15 cellular contexts compared by ENCODE assay signal in the genomic region with DNA sequence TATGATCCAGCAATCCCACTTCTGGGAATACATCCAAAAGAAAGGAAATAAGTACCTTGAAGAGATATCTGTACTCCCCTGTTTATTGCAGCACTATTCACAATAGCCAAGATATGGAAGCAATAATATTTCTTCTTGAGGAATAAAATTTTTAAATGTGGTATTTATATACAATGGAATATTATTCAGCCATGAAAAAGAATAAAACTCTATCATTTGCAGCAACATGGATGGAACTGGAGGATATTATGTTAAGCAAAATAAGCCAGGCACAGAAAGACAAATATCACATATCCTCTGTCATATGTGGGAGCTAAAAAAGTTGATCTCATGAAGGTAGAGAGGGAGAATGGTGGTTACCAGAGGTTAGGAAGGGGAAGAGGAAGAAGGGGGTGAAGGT.
"Had no signal": no experiment of that assay in that cellular context is flagged by ENCODE, and none has a peak within 500 bp of the region (broad histone marks: within the 10 kb centered on the region; RNA-seq: fewer than 3 reads in every experiment).

No MANE protein-coding gene starts in this region.

- DNase-seq: activated CD4-positive, alpha-beta T cell treated with anti-CD3 and anti-CD28 coated beads, Interleukin-2, amount 50 U/mL, for 1 hour; activated CD4-positive, CD25-positive, alpha-beta regulatory T cell; activated CD8-positive, alpha-beta memory T cell treated with anti-CD3 and anti-CD28 coated beads, Interleukin-2, amount 50 U/mL, for 4 hours; activated gamma-delta T cell; aorta; cerebellar nuclear complex; effector CD8-positive, alpha-beta T cell; foreskin fibroblast; hippocampal formation; left ventricle myocardium inferior; naive B cell; sigmoid colon; spleen; thyroid gland had no signal

- H3K4me3 Mint-ChIP-seq: activated naive CD8-positive, alpha-beta T cell; naive B cell had no signal

- H3K27ac Mint-ChIP-seq: activated naive CD8-positive, alpha-beta T cell; naive B cell had no signal

- H3K36me3 Mint-ChIP-seq: naive B cell had no signal
